Comparison of ENCODE assay signal across 32 cellular contexts in genomic region chr5:61381968-61382367, GRCh38.
"Had no signal": no experiment of that assay in that cellular context is flagged by ENCODE, and none has a peak within 500 bp of the region (broad histone marks: within the 10 kb centered on the region; RNA-seq: fewer than 3 reads in every experiment).

No MANE protein-coding gene starts in this region.

- H3K9me3 ChIP-seq: adrenal gland, body of pancreas, breast epithelium had no signal

- H3K27me3 ChIP-seq: adrenal gland, body of pancreas, brain microvascular endothelial cell, breast epithelium had no signal

- H3K4me1 ChIP-seq: breast epithelium had no signal

- FAIRE-seq: TTC549 had no signal

- DNase-seq: activated B cell treated with CpG ODN at 0.5 μM for 24 hours; activated CD4-positive, alpha-beta memory T cell treated with anti-CD3 and anti-CD28 coated beads for 36 hours; activated CD4-positive, alpha-beta T cell treated with anti-CD3 and anti-CD28 coated beads for 4 hours; activated CD4-positive, alpha-beta T cell treated with anti-CD3 and anti-CD28 coated beads, Interleukin-2, amount 50 U/mL, for 1 hour; activated CD4-positive, alpha-beta T cell treated with anti-CD3 and anti-CD28 coated beads, Interleukin-2, amount 50 U/mL, for 4 hours; activated CD4-positive, CD25-positive, alpha-beta regulatory T cell treated with anti-CD3 and anti-CD28 coated beads, Interleukin-2, amount 50 U/mL, for 72 hours; activated CD8-positive, alpha-beta memory T cell treated with anti-CD3 and anti-CD28 coated beads, Interleukin-2, amount 50 U/mL, for 4 hours; activated CD8-positive, alpha-beta T cell treated with anti-CD3 and anti-CD28 coated beads for 36 hours; activated effector memory CD4-positive, alpha-beta T cell treated with anti-CD3 and anti-CD28 coated beads, Interleukin-2, amount 50 U/mL, for 16 hours; activated gamma-delta T cell treated with Interleukin-2 at 50 U/mL for 16 hours; activated naive CD4-positive, alpha-beta T cell; activated naive CD4-positive, alpha-beta T cell treated with anti-CD3 and anti-CD28 coated beads for 36 hours; activated naive CD4-positive, alpha-beta T cell treated with anti-CD3 and anti-CD28 coated beads, Interleukin-2, amount 50 U/mL, for 16 hours; activated naive CD8-positive, alpha-beta T cell treated with anti-CD3 and anti-CD28 coated beads for 36 hours; activated T-cell treated with anti-CD3 and anti-CD28 coated beads for 4 hours; activated T-cell treated with anti-CD3 and anti-CD28 coated beads, Interleukin-2, amount 50 U/mL, for 1 hour; activated T-cell treated with anti-CD3 and anti-CD28 coated beads, Interleukin-2, amount 50 U/mL, for 4 hours; activated T-cell treated with anti-CD3 and anti-CD28 coated beads, Interleukin-2, amount 50 U/mL, for 72 hours; adrenal gland; amniotic stem cell; aorta; body of pancreas; brain microvascular endothelial cell; central memory CD4-positive, alpha-beta T cell; T-helper 1 cell; T-helper 2 cell; T-helper 9 cell had no signal

- H3K4me3 ChIP-seq: adrenal gland, body of pancreas, breast epithelium had no signal

- ATAC-seq: activated CD8-positive, alpha-beta T cell treated with anti-CD3 and anti-CD28 coated beads for 36 hours; activated naive CD4-positive, alpha-beta T cell treated with anti-CD3 and anti-CD28 coated beads, Interleukin-2, amount 50 U/mL, for 72 hours; activated T-cell treated with anti-CD3 and anti-CD28 coated beads, Interleukin-2, amount 50 U/mL, for 4 hours; activated T-cell treated with anti-CD3 and anti-CD28 coated beads, Interleukin-2, amount 50 U/mL, for 72 hours; activated T-helper 17 cell treated with anti-CD3 and anti-CD28 coated beads, Interleukin-2, amount 50 U/mL, for 72 hours; body of pancreas had no signal

- H3K36me3 ChIP-seq: adrenal gland, brain microvascular endothelial cell, breast epithelium had no signal

- H3K27ac ChIP-seq: adrenal gland, body of pancreas, brain microvascular endothelial cell, breast epithelium, VCaP had no signal
